In the genomic region with DNA sequence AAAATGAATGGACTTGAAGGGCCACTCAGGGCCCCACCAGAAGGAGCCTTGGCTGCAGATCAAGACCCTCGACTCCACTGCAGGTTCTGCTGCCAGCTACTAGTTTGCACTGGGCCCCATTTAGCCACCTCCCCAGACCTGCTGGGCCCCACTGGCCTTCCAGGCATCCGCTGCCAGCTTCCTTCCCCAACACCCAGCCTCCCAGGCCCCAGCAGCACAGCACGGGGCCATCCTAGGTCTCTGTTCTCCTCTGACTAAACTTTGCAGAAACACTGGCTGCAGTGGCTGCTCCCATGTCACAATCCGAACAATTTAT, we compare ENCODE assay signal across 9 cellular contexts.
DNase-seq lines count a peak whose midpoint lies in the region; ATAC-seq and TF ChIP-seq lines count a peak whose summit lies in the region.
"Had no signal": no experiment of that assay in that cellular context is flagged by ENCODE, and none has a peak within 500 bp of the region (broad histone marks: within the 10 kb centered on the region; RNA-seq: fewer than 3 reads in every experiment).

No MANE protein-coding gene starts in this region.

- peak overlapping the region; percentile 92 for H3K27ac Mint-ChIP-seq in activated naive CD4-positive, alpha-beta T cell treated with anti-CD3 and anti-CD28 coated beads, Interleukin-2, amount 10 ng/mL, durations not matched to agents 7 days and 5 days

- intact Hi-C loops in aorta (cut with DNase I) = loop anchor here in 1 of 2 donors (5.0 kb wide), 1 partner anchor 114 kb away; no protein-coding TSS in a partner anchor

- ATAC-seq in aorta (ENCODE audit: low FRiP score) = peak; percentile 47
- ATAC-seq in GM19463 (IDR thresholded peaks at IDR 0.05; ENCODE audit: unreplicated experiment) = no peak
- no peak for ATAC-seq in HG03378 (IDR thresholded peaks at IDR 0.05; ENCODE audit: unreplicated experiment)
- ATAC-seq in GM18867 (IDR thresholded peaks at IDR 0.05; ENCODE audit: unreplicated experiment) = no peak

- H3K27ac ChIP-seq in liver (ENCODE audit: low read depth in 1 of 2, low read length in 2 of 2) = peak overlapping the region; percentile 72 to 80
- peak overlapping the region in 1 of 2 donors; percentile 1 for H3K27ac ChIP-seq in aorta (ENCODE audit: low read depth in 1 of 2, low read length in 2 of 2)

- H3K9ac ChIP-seq in liver (ENCODE audit: low read depth in 1 of 2, low read length in 2 of 2) = no peak overlapping the region

- peaks cover 10% of the 10 kb centered on the region for H3K36me3 Mint-ChIP-seq in activated naive CD4-positive, alpha-beta T cell treated with anti-CD3 and anti-CD28 coated beads, Interleukin-2, amount 10 ng/mL, durations not matched to agents 7 days and 5 days

- 61% methylated on average over 4 of the region's 4 CpGs for WGBS in liver
- WGBS in aorta, 2 donors = 74 to 83% methylated on average over 4 of the region's 4 CpGs

- H3K4me1 ChIP-seq in liver (ENCODE audit: control insufficient read depth in 4 of 4, insufficient read depth in 4 of 4, low read length in 3 of 4) (peaks cover 20 to 55% (median 36%) of the 10 kb centered on the region in 4 donors), aorta (ENCODE audit: control insufficient read depth in 1 of 2, insufficient read depth in 2 of 2, low read length in 2 of 2) (peaks cover 6 to 12% of the 10 kb centered on the region in 2 donors)

- no peak for TF ChIP-seq CTCF in liver (IDR thresholded peaks at IDR 0.05; ENCODE audit: low read depth, low read length, missing input control)

- H3K4me3 Mint-ChIP-seq in activated naive CD4-positive, alpha-beta T cell treated with anti-CD3 and anti-CD28 coated beads, Interleukin-2, amount 10 ng/mL, durations not matched to agents 7 days and 5 days = peak overlapping the region; percentile 49

- no peaks in the 10 kb centered on the region for H3K27me3 Mint-ChIP-seq in activated naive CD4-positive, alpha-beta T cell treated with anti-CD3 and anti-CD28 coated beads, Interleukin-2, amount 10 ng/mL, durations not matched to agents 7 days and 5 days

- H3K9me3 ChIP-seq in liver (ENCODE audit: control insufficient read depth in 4 of 4, low read length in 3 of 4) (no peaks in the 10 kb centered on the region), aorta (ENCODE audit: control insufficient read depth, low read length) (no peaks in the 10 kb centered on the region)

- no peaks in the 10 kb centered on the region for H3K36me3 ChIP-seq in liver (ENCODE audit: control insufficient read depth in 4 of 4, insufficient read depth in 3 of 4, low read depth in 1 of 4, low read length in 3 of 4)
- H3K36me3 ChIP-seq in aorta (ENCODE audit: control insufficient read depth in 1 of 2, insufficient read depth in 2 of 2, low read length in 1 of 2) = no peaks in the 10 kb centered on the region

- H3K9me3 Mint-ChIP-seq in activated naive CD4-positive, alpha-beta T cell treated with anti-CD3 and anti-CD28 coated beads, Interleukin-2, amount 10 ng/mL, durations not matched to agents 7 days and 5 days = no peaks in the 10 kb centered on the region

- CTCF ChIA-PET in activated naive CD4-positive, alpha-beta T cell treated with anti-CD3 and anti-CD28 coated beads, Interleukin-2, amount 10 ng/mL, durations not matched to agents 7 days and 5 days (lab: Charles Lee) = interaction anchor here (0.8 to 1.4 kb wide), 3 partner anchors 9 to 29 kb away, joined by 3 to 5 read pairs (median 4); no protein-coding TSS in a partner anchor

- no peaks in the 10 kb centered on the region for H3K27me3 ChIP-seq in liver (ENCODE audit: control insufficient read depth in 4 of 4, insufficient read depth in 4 of 4, low read length in 3 of 4)
- H3K27me3 ChIP-seq in aorta (ENCODE audit: control insufficient read depth in 1 of 2, insufficient read depth in 2 of 2, low read length in 1 of 2) = no peaks in the 10 kb centered on the region

- peaks cover 77% of the 10 kb centered on the region for H3K4me1 Mint-ChIP-seq in activated naive CD4-positive, alpha-beta T cell treated with anti-CD3 and anti-CD28 coated beads, Interleukin-2, amount 10 ng/mL, durations not matched to agents 7 days and 5 days

- peak; percentile 59 for DNase-seq in stimulated activated CD4-positive, alpha-beta T cell treated with anti-CD3 and anti-CD28 coated beads, Interleukin-1b, Interleukin-23, amount 100 ng/mL, for 48 hours
- DNase-seq in stimulated activated CD4-positive, alpha-beta T cell treated with anti-CD3 and anti-CD28 coated beads, Interleukin-4, amount 100 ng/mL, for 4 hours = no peak
- peak; percentile 41 for DNase-seq in activated naive CD4-positive, alpha-beta T cell treated with anti-CD3 and anti-CD28 coated beads, Interleukin-2, amount 10 ng/mL, durations not matched to agents 7 days and 5 days
- peak in 1 of 2 donors; percentile 47 for DNase-seq in aorta
- DNase-seq: activated CD4-positive, CD25-positive, alpha-beta regulatory T cell treated with anti-CD3 and anti-CD28 coated beads, Interleukin-2, amount 50 U/mL, for 72 hours had no signal

- H3K4me3 ChIP-seq in liver (ENCODE audit: low read depth in 1 of 3, low read length in 3 of 3) (no peak overlapping the region), aorta (ENCODE audit: low read length in 2 of 2) (no peak overlapping the region)

- TF ChIP-seq RAD21 in liver (IDR thresholded peaks at IDR 0.05) = no peak

TF ChIP-seq in liver, 16 proteins besides CTCF, POLR2A, EP300 and RAD21:
- no peak for TF ChIP-seq FOXA1 (IDR thresholded peaks at IDR 0.05)
- no peak for TF ChIP-seq TAF1 (conservative IDR thresholded peaks at IDR 0.05)
- no peak for TF ChIP-seq RXRA (IDR thresholded peaks at IDR 0.05)
- no peak for TF ChIP-seq FOXA2 (IDR thresholded peaks at IDR 0.05)
- no peak for TF ChIP-seq HNF4G (IDR thresholded peaks at IDR 0.05)
- no peak for TF ChIP-seq JUND (IDR thresholded peaks at IDR 0.05)
- TF ChIP-seq HNF4A (conservative IDR thresholded peaks at IDR 0.05) = no peak
- TF ChIP-seq, protein P1, sequence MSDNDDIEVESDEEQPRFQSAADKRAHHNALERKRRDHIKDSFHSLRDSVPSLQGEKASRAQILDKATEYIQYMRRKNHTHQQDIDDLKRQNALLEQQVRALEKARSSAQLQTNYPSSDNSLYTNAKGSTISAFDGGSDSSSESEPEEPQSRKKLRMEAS (IDR thresholded peaks at IDR 0.05) = no peak
- TF ChIP-seq NR2F2 (IDR thresholded peaks at IDR 0.05) = no peak
- TF ChIP-seq, protein P2, sequence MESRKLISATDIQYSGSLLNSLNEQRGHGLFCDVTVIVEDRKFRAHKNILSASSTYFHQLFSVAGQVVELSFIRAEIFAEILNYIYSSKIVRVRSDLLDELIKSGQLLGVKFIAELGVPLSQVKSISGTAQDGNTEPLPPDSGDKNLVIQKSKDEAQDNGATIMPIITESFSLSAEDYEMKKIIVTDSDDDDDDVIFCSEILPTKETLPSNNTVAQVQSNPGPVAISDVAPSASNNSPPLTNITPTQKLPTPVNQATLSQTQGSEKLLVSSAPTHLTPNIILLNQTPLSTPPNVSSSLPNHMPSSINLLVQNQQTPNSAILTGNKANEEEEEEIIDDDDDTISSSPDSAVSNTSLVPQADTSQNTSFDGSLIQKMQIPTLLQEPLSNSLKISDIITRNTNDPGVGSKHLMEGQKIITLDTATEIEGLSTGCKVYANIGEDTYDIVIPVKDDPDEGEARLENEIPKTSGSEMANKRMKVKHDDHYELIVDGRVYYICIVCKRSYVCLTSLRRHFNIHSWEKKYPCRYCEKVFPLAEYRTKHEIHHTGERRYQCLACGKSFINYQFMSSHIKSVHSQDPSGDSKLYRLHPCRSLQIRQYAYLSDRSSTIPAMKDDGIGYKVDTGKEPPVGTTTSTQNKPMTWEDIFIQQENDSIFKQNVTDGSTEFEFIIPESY (IDR thresholded peaks at IDR 0.05) = no peak
- TF ChIP-seq GABPA (IDR thresholded peaks at IDR 0.05 in 1 of 2, conservative IDR thresholded peaks at IDR 0.05 in 1 of 2) = no peak
- no peak for TF ChIP-seq SP1 (IDR thresholded peaks at IDR 0.05)
- TF ChIP-seq YY1 (IDR thresholded peaks at IDR 0.05) = no peak
- TF ChIP-seq EGR1 (IDR thresholded peaks at IDR 0.05; ENCODE audit: low read depth in 2 of 2) = no peak
- TF ChIP-seq, protein P3, sequence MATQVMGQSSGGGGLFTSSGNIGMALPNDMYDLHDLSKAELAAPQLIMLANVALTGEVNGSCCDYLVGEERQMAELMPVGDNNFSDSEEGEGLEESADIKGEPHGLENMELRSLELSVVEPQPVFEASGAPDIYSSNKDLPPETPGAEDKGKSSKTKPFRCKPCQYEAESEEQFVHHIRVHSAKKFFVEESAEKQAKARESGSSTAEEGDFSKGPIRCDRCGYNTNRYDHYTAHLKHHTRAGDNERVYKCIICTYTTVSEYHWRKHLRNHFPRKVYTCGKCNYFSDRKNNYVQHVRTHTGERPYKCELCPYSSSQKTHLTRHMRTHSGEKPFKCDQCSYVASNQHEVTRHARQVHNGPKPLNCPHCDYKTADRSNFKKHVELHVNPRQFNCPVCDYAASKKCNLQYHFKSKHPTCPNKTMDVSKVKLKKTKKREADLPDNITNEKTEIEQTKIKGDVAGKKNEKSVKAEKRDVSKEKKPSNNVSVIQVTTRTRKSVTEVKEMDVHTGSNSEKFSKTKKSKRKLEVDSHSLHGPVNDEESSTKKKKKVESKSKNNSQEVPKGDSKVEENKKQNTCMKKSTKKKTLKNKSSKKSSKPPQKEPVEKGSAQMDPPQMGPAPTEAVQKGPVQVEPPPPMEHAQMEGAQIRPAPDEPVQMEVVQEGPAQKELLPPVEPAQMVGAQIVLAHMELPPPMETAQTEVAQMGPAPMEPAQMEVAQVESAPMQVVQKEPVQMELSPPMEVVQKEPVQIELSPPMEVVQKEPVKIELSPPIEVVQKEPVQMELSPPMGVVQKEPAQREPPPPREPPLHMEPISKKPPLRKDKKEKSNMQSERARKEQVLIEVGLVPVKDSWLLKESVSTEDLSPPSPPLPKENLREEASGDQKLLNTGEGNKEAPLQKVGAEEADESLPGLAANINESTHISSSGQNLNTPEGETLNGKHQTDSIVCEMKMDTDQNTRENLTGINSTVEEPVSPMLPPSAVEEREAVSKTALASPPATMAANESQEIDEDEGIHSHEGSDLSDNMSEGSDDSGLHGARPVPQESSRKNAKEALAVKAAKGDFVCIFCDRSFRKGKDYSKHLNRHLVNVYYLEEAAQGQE (IDR thresholded peaks at IDR 0.05) = no peak
- TF ChIP-seq, protein P4, sequence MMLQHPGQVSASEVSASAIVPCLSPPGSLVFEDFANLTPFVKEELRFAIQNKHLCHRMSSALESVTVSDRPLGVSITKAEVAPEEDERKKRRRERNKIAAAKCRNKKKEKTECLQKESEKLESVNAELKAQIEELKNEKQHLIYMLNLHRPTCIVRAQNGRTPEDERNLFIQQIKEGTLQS (IDR thresholded peaks at IDR 0.05) = no peak
TF ChIP-seq in liver: peak in this region for 0.

Comparison
In these comparisons a context has a peak if more than half of its experiments do, and no peak if none do; other contexts are left out.
1. DNase-seq: peak in stimulated activated CD4-positive, alpha-beta T cell treated with anti-CD3 and anti-CD28 coated beads, Interleukin-1b, Interleukin-23, amount 100 ng/mL, for 48 hours (single experiment) and activated naive CD4-positive, alpha-beta T cell treated with anti-CD3 and anti-CD28 coated beads, Interleukin-2, amount 10 ng/mL, durations not matched to agents 7 days and 5 days (single experiment); none in stimulated activated CD4-positive, alpha-beta T cell treated with anti-CD3 and anti-CD28 coated beads, Interleukin-4, amount 100 ng/mL, for 4 hours (0 of 2).